ENCODE assay signal across 17 cellular contexts in the genomic region with DNA sequence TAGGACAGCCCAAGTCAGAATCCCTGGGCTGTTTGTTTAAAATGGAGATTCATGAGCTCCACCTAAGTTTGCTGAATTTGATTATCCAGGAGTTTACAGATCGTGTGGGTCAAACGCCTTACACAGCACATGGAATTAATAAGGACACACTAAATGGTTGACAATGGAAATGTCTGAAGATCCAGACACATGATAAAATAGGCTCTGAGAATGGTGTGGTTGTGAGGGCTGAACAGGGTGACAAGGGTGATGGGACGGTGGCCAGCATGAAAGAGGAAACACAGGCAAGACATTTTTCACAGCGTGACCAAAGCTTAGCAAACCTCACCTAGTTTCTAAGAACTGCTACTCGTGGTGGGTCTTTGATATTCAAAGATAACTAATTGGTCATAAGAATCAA. TPM values are rescaled to one million over a fixed set of nuclear protein-coding genes. Genes with fewer than 3 reads are reported as not detected.
"Had no signal": no experiment of that assay in that cellular context is flagged by ENCODE, and none has a peak within 500 bp of the region (broad histone marks: within the 10 kb centered on the region; RNA-seq: fewer than 3 reads in every experiment).

No MANE protein-coding gene starts in this region.

- H3K27ac ChIP-seq: ascending aorta, dorsolateral prefrontal cortex, pancreas, SJSA1, transverse colon, VCaP had no signal

- H3K4me1 ChIP-seq: ascending aorta, pancreas, transverse colon had no signal

- H3K9me3 Mint-ChIP-seq: activated naive CD4-positive, alpha-beta T cell treated with anti-CD3 and anti-CD28 coated beads, Interleukin-2, amount 10 ng/mL, durations not matched to agents 7 days and 5 days; stimulated activated memory B cell treated with anti-CD40 and anti-IgM and Interleukin-4, amounts not matched to agents 10 μg/mL and 1 μg/mL and 100 μg/mL, for 72 hours had no signal

- ATAC-seq: activated CD8-positive, alpha-beta memory T cell treated with anti-CD3 and anti-CD28 coated beads, Interleukin-2, amount 10 ng/mL, durations not matched to agents 7 days and 5 days; esophagus mucosa; left cardiac atrium; pancreas; stimulated activated memory B cell treated with anti-CD40 and anti-IgM and Interleukin-4, amounts not matched to agents 10 μg/mL and 1 μg/mL and 100 μg/mL, for 72 hours; T-cell had no signal

- H3K4me3 ChIP-seq: ascending aorta, dorsolateral prefrontal cortex, pancreas, SJSA1, transverse colon had no signal

- H3K36me3 Mint-ChIP-seq: activated CD4-positive, alpha-beta memory T cell treated with anti-CD3 and anti-CD28 coated beads for 36 hours; activated CD8-positive, alpha-beta memory T cell treated with anti-CD3 and anti-CD28 coated beads, Interleukin-2, amount 10 ng/mL, durations not matched to agents 7 days and 5 days; activated naive CD4-positive, alpha-beta T cell treated with anti-CD3 and anti-CD28 coated beads, Interleukin-2, amount 10 ng/mL, durations not matched to agents 7 days and 5 days; stimulated activated memory B cell treated with anti-CD40 and anti-IgM and Interleukin-4, amounts not matched to agents 10 μg/mL and 1 μg/mL and 100 μg/mL, for 72 hours; T-cell had no signal

- H3K4me1 Mint-ChIP-seq: activated naive CD4-positive, alpha-beta T cell treated with anti-CD3 and anti-CD28 coated beads, Interleukin-2, amount 10 ng/mL, durations not matched to agents 7 days and 5 days; stimulated activated memory B cell treated with anti-CD40 and anti-IgM and Interleukin-4, amounts not matched to agents 10 μg/mL and 1 μg/mL and 100 μg/mL, for 72 hours; T-cell had no signal

- H3K4me3 Mint-ChIP-seq: activated CD4-positive, alpha-beta memory T cell treated with anti-CD3 and anti-CD28 coated beads for 36 hours; activated CD8-positive, alpha-beta memory T cell treated with anti-CD3 and anti-CD28 coated beads, Interleukin-2, amount 10 ng/mL, durations not matched to agents 7 days and 5 days; activated naive CD4-positive, alpha-beta T cell treated with anti-CD3 and anti-CD28 coated beads, Interleukin-2, amount 10 ng/mL, durations not matched to agents 7 days and 5 days; stimulated activated memory B cell treated with anti-CD40 and anti-IgM and Interleukin-4, amounts not matched to agents 10 μg/mL and 1 μg/mL and 100 μg/mL, for 72 hours; T-cell had no signal

- H3K27me3 Mint-ChIP-seq: T-cell had no signal

- H3K36me3 ChIP-seq: ascending aorta, pancreas, SJSA1, transverse colon had no signal

- H3K27me3 ChIP-seq: ascending aorta, dorsolateral prefrontal cortex, pancreas, SJSA1, transverse colon had no signal

- H3K27ac Mint-ChIP-seq: activated CD4-positive, alpha-beta memory T cell treated with anti-CD3 and anti-CD28 coated beads for 36 hours; activated CD8-positive, alpha-beta memory T cell treated with anti-CD3 and anti-CD28 coated beads, Interleukin-2, amount 10 ng/mL, durations not matched to agents 7 days and 5 days; activated naive CD4-positive, alpha-beta T cell treated with anti-CD3 and anti-CD28 coated beads, Interleukin-2, amount 10 ng/mL, durations not matched to agents 7 days and 5 days; stimulated activated memory B cell treated with anti-CD40 and anti-IgM and Interleukin-4, amounts not matched to agents 10 μg/mL and 1 μg/mL and 100 μg/mL, for 72 hours; T-cell had no signal

- H3K9me3 ChIP-seq: ascending aorta, pancreas, SJSA1, transverse colon had no signal

- DNase-seq: activated CD4-positive, alpha-beta memory T cell treated with anti-CD3 and anti-CD28 coated beads for 36 hours; activated CD8-positive, alpha-beta memory T cell treated with anti-CD3 and anti-CD28 coated beads, Interleukin-2, amount 10 ng/mL, durations not matched to agents 7 days and 5 days; activated naive CD4-positive, alpha-beta T cell treated with anti-CD3 and anti-CD28 coated beads, Interleukin-2, amount 10 ng/mL, durations not matched to agents 7 days and 5 days; activated T-cell treated with anti-CD3 and anti-CD28 coated beads, Interleukin-2, amount 50 U/mL, for 1 hour; dorsolateral prefrontal cortex; left cardiac atrium; pancreas; substantia nigra; T-cell; T-helper 9 cell; transverse colon had no signal

- FAIRE-seq: bronchial epithelial cell, pancreas had no signal

RNA-seq across cellular contexts. Expression of gene VWF, which starts 12.5 kb away (rescaled TPM):
- total RNA-seq: activated CD4-positive, alpha-beta memory T cell treated with anti-CD3 and anti-CD28 coated beads for 36 hours had no signal
